1 cellular context compared by ENCODE assay signal in the genomic region with DNA sequence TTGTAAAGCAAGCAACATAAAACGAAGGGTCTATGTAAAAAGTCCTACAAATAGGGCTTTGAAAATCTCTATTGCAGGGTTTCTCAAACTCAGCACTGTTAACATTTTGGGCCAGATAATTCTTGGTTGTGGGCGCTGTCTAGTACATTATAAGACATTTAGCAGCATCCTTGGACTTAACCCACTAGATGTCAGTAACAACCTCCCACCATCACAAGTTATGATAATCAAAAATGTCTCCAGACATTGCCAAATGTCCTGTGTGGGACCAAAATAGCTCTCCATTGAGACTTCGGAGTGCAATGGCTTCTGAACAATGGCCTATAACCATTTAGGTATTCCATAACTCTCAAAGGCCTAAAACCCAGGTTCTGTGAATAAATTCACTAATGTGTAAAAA.
TF ChIP-seq lines count a peak whose summit lies in the region.

No MANE protein-coding gene starts in this region.

TF ChIP-seq in K562, 482 proteins besides CTCF, POLR2A, EP300 and RAD21:
- TF ChIP-seq ZSCAN29 (IDR thresholded peaks at IDR 0.05) (no peak), PHB2 (IDR thresholded peaks at IDR 0.05; ENCODE audit: low read depth) (no peak), SRF (CRISPR knock-in tag; IDR thresholded peaks at IDR 0.05) (no peak), SUPT5H (IDR thresholded peaks at IDR 0.05) (no peak), ZNF766 (CRISPR knock-in tag; conservative IDR thresholded peaks at IDR 0.05) (no peak), ZNF79 (CRISPR knock-in tag; IDR thresholded peaks at IDR 0.05; ENCODE audit: low read depth) (no peak), TCF7 (IDR thresholded peaks at IDR 0.05; ENCODE audit: borderline replicate concordance) (no peak), SOX6 (IDR thresholded peaks at IDR 0.05) (no peak), SNIP1 (IDR thresholded peaks at IDR 0.05; ENCODE audit: low read depth) (no peak), ZNF77 (CRISPR knock-in tag; IDR thresholded peaks at IDR 0.05) (no peak)
- TF ChIP-seq, protein P1, sequence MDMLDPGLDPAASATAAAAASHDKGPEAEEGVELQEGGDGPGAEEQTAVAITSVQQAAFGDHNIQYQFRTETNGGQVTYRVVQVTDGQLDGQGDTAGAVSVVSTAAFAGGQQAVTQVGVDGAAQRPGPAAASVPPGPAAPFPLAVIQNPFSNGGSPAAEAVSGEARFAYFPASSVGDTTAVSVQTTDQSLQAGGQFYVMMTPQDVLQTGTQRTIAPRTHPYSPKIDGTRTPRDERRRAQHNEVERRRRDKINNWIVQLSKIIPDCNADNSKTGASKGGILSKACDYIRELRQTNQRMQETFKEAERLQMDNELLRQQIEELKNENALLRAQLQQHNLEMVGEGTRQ (CRISPR knock-in tag; IDR thresholded peaks at IDR 0.05), result no peak
- TF ChIP-seq, protein P2, sequence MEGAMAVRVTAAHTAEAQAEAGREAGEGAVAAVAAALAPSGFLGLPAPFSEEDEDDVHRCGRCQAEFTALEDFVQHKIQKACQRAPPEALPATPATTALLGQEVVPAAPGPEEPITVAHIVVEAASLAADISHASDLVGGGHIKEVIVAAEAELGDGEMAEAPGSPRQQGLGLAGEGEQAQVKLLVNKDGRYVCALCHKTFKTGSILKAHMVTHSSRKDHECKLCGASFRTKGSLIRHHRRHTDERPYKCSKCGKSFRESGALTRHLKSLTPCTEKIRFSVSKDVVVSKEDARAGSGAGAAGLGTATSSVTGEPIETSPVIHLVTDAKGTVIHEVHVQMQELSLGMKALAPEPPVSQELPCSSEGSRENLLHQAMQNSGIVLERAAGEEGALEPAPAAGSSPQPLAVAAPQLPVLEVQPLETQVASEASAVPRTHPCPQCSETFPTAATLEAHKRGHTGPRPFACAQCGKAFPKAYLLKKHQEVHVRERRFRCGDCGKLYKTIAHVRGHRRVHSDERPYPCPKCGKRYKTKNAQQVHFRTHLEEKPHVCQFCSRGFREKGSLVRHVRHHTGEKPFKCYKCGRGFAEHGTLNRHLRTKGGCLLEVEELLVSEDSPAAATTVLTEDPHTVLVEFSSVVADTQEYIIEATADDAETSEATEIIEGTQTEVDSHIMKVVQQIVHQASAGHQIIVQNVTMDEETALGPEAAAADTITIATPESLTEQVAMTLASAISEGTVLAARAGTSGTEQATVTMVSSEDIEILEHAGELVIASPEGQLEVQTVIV (CRISPR knock-in tag; IDR thresholded peaks at IDR 0.05; ENCODE audit: borderline replicate concordance), result no peak
